In the genomic region with DNA sequence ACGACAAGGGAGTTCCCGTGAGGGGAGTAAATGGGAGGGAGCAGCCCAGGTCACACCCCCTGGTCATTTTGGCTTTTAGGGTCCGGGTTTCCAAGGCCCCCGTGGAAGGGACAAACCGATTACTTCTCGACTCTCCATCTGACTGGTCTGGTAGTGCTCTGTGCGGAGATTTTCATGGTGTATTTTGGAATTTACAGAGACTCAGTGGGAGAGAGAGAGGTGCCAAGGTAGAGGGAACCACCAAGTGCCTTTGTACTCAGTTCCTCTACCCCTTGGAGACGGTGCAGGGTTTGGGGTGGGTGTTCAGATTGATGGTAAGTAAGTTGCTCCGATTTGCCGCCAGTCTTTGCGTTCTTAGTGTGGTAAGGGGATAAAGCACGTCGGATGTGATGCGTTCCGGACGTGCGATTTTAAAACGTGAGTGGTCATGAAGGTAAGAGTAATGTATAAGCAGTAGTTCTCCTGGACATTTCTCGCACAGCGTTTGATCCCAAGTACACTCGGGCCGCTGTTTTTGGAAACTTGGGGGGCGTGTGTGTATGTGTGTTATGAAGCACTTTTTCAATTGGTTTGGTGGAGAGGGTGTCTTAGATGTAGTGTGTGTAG, we compare ENCODE assay signal across 8 cellular contexts. TPM values are rescaled to one million over a fixed set of nuclear protein-coding genes. Genes with fewer than 3 reads are reported as not detected.
DNase-seq lines count a peak whose midpoint lies in the region; ATAC-seq, FAIRE-seq and TF ChIP-seq lines count a peak whose summit lies in the region.

No MANE protein-coding gene starts in this region.

- DNase-seq in GM18507 (ENCODE audit: extremely low spot score, insufficient read length, low read depth) (no peak), SK-N-SH (peak; percentile 44), GM12878 (ENCODE audit: low read depth, low spot score) (no peak), inferior parietal cortex (ENCODE audit: extremely low spot score) (peak; percentile 18), 8988T (no peak)
- DNase-seq in stimulated activated CD4-positive, alpha-beta T cell treated with anti-CD3 and anti-CD28 coated beads, Interleukin-1b, Interleukin-23, amount 100 ng/mL, for 48 hours, result peak; percentile 44

- POLR2A ChIA-PET in SK-N-SH (lab: Yijun Ruan, JAX), result interaction anchor here (1.0 to 1.5 kb wide), 3 partner anchors 11 to 36 kb away, joined by 3 read pairs; no protein-coding TSS in a partner anchor
- POLR2A ChIA-PET in GM12878 (lab: Charles Lee), result interaction anchor here (1.0 to 2.7 kb wide), 5 partner anchors 8 to 791 kb away, joined by 3 to 12 read pairs (median 3); a partner anchor contains a TSS

- H3K9me3 ChIP-seq in SK-N-SH, result no peaks in the 10 kb centered on the region
- H3K9me3 ChIP-seq in GM12878 (replicated peaks; ENCODE audit: control insufficient read depth, insufficient read depth, low read length), result no peaks in the 10 kb centered on the region

- RAD21 ChIA-PET in GM12878 (lab: Charles Lee; ENCODE audit: unreplicated experiment), result interaction anchor here (1.0 to 1.5 kb wide), 2 partner anchors 11 to 64 kb away, joined by 3 to 8 read pairs; no protein-coding TSS in a partner anchor

- H3K4me2 ChIP-seq in SK-N-SH (peak overlapping the region; percentile 91), GM12878 (ENCODE audit: control insufficient read depth, insufficient read depth) (peak overlapping the region; percentile 85)

- H3K4me1 ChIP-seq in SK-N-SH (ENCODE audit: control insufficient read depth in 1 of 2, insufficient read depth in 2 of 2, low read depth in 1 of 2, low read length in 1 of 2) (peaks cover 6 to 35% of the 10 kb centered on the region in 2 experiments; a peak in 3 of 4 replicates), GM12878 (ENCODE audit: control insufficient read depth, insufficient read depth, low read length) (peaks cover 5% of the 10 kb centered on the region; the same call in 1 of the 2 replicates)

- CTCF ChIA-PET in SK-N-SH (lab: Yijun Ruan, JAX), result interaction anchor here (1.7 kb wide), 1 partner anchor 12 kb away, joined by 4 read pairs; no protein-coding TSS in a partner anchor
- CTCF ChIA-PET in GM12878 (lab: Yijun Ruan, JAX), result interaction anchor here (1.3 to 1.5 kb wide), 2 partner anchors 15 kb away, joined by 3 to 5 read pairs; no protein-coding TSS in a partner anchor

- TF ChIP-seq RAD21 in SK-N-SH (IDR thresholded peaks at IDR 0.05; ENCODE audit: low read length), result no peak
- no peak for TF ChIP-seq RAD21 in GM12878 (IDR thresholded peaks at IDR 0.05; ENCODE audit: insufficient read depth, low read depth, low read length)

- no peaks in the 10 kb centered on the region for H3K9me2 ChIP-seq in SK-N-SH

- peak; percentile 25 for ATAC-seq in HG03460 (IDR thresholded peaks at IDR 0.05; ENCODE audit: unreplicated experiment)
- peak; percentile 13 for ATAC-seq in GM12878

- FAIRE-seq in GM18507 (lab: Jason Lieb, UNC) (peak; percentile 54), GM12878 (lab: Jason Lieb, UNC) (no peak)

- H2AFZ ChIP-seq in SK-N-SH (ENCODE audit: low read depth) (peak overlapping the region; percentile 80), GM12878 (ENCODE audit: control insufficient read depth, low read depth, low read length) (peak overlapping the region; percentile 80)

- H3F3A ChIP-seq in SK-N-SH (replicated peaks; ENCODE audit: insufficient read depth), result peaks cover 10% of the 10 kb centered on the region

- TF ChIP-seq EP300 in SK-N-SH (IDR thresholded peaks at IDR 0.05; ENCODE audit: borderline replicate concordance in 1 of 2, low read depth in 1 of 2, low read length in 1 of 2), result no peak
- TF ChIP-seq EP300 in GM12878 (IDR thresholded peaks at IDR 0.05; ENCODE audit: borderline replicate concordance in 1 of 2, control insufficient read depth in 1 of 2, low read depth in 2 of 2, low read length in 2 of 2), result no peak

- SMC1A ChIA-PET in GM12878 (lab: Charles Lee; ENCODE audit: uncharacterized antibody, unreplicated experiment), result interaction anchor here (1.0 to 3.1 kb wide), 3 partner anchors 9 to 950 kb away, joined by 3 to 22 read pairs (median 3); no protein-coding TSS in a partner anchor

- in situ Hi-C loops in GM12878 (cut with MboI), result no loop called here

- H3K27me3 ChIP-seq in SK-N-SH (ENCODE audit: insufficient read depth) (no peaks in the 10 kb centered on the region), GM12878 (replicated peaks in 1 of 2; ENCODE audit: control insufficient read depth in 2 of 2, insufficient read depth in 2 of 2, low read length in 1 of 2) (no peaks in the 10 kb centered on the region)

- H3K79me2 ChIP-seq in SK-N-SH (ENCODE audit: insufficient read depth), result peaks cover 56% of the 10 kb centered on the region
- peaks cover 53% of the 10 kb centered on the region for H3K79me2 ChIP-seq in GM12878 (ENCODE audit: control insufficient read depth, insufficient read depth, low read length)

- no peaks in the 10 kb centered on the region for H3K36me3 ChIP-seq in SK-N-SH (replicated peaks in 1 of 2; ENCODE audit: control insufficient read depth in 1 of 2, insufficient read depth in 2 of 2, low read length in 1 of 2)
- H3K36me3 ChIP-seq in GM12878 (ENCODE audit: control insufficient read depth in 2 of 2, insufficient read depth in 2 of 2, low read length in 1 of 2), result no peaks in the 10 kb centered on the region

- WGBS in SK-N-SH (ENCODE audit: low lambda C conversion rate), result under 1% methylated on average over 23 of the region's 23 CpGs
- under 1% methylated on average over 23 of the region's 23 CpGs for WGBS in GM12878 (ENCODE audit: insufficient coverage, insufficient replicate concordance, low lambda C conversion rate, missing lambda C conversion rate)

- peak; percentile 3; the same call in 1 of the 2 replicates for TF ChIP-seq CTCF in 22Rv1 (IDR thresholded peaks at IDR 0.05)
- no peak for TF ChIP-seq CTCF in SK-N-SH (IDR thresholded peaks at IDR 0.05)
- no peak for TF ChIP-seq CTCF in GM12878 (IDR thresholded peaks at IDR 0.05 in 2 of 3, conservative IDR thresholded peaks at IDR 0.05 in 1 of 3; ENCODE audit: control insufficient read depth in 2 of 3, extremely low read depth in 1 of 3, insufficient read depth in 1 of 3, low read depth in 3 of 3, low read length in 3 of 3)

- H3K4me3 ChIP-seq in SK-N-SH (ENCODE audit: low read depth in 2 of 2, low read length in 1 of 2) (peak overlapping the region; percentile 95 to 97), GM12878 (peak overlapping the region; percentile 93)

- peaks cover 44% of the 10 kb centered on the region for H4K20me1 ChIP-seq in SK-N-SH (ENCODE audit: insufficient read depth)
- no peaks in the 10 kb centered on the region for H4K20me1 ChIP-seq in GM12878 (ENCODE audit: control insufficient read depth, insufficient read depth)

- H3K27ac ChIP-seq in 22Rv1 (peak overlapping the region; percentile 89), SK-N-SH (ENCODE audit: low read depth in 2 of 2, low read length in 1 of 2) (peak overlapping the region; percentile 86), GM12878 (ENCODE audit: control insufficient read depth, insufficient read depth) (peak overlapping the region; percentile 95)

- no peak for TF ChIP-seq POLR2A in GM12878 (IDR thresholded peaks at IDR 0.05; ENCODE audit: low read depth, low read length)

- BruUV-seq in GM12878 (replicated peaks; lab: Mats Ljungman, UMichigan), result no TSS peak

- intact Hi-C loops in GM12878 (cut with micrococcal nuclease; ENCODE audit: unreplicated experiment), result loop anchor here (5.0 kb wide), 1 partner anchor 1046 kb away; a partner anchor contains a TSS

- H3K9ac ChIP-seq in SK-N-SH (peak overlapping the region; percentile 94), GM12878 (ENCODE audit: control insufficient read depth, insufficient read depth, low read length) (peak overlapping the region; percentile 76)

TF ChIP-seq in GM12878, 131 proteins besides CTCF, POLR2A, EP300 and RAD21 (continues in another document):
- TF ChIP-seq FOXM1 (IDR thresholded peaks at IDR 0.05; ENCODE audit: low read depth, low read length) (no peak), RCOR1 (conservative IDR thresholded peaks at IDR 0.05; ENCODE audit: low read depth, low read length) (no peak)

RNA-seq across cellular contexts. Expression of a gene that starts 0.7 kb away (rescaled TPM):
- 5.4 and 7.6 TPM in 2 replicates for polyA plus RNA-seq in SK-N-SH (2012; rRNA removed)
- polyA plus RNA-seq in SK-N-SH (2012; cell fraction: cytosol; rRNA removed), result 8.6 and 9.9 TPM in 2 replicates
- 4.4 and 10.0 TPM in 2 replicates for polyA plus RNA-seq in SK-N-SH (2012; cell fraction: nucleus; rRNA removed)
- 95.0 and 95.3 TPM in 2 replicates for total RNA-seq in GM12878 (2013; cell fraction: nucleolus; rRNA removed)
- total RNA-seq in GM12878 (2014; rRNA removed), result 7.6 and 10.7 TPM in 2 replicates
- total RNA-seq in GM12878 (2014; rRNA removed; fragmentation: Illumina TruSeq; extraction: Trizol), result 13.5 TPM in 2 replicates
- total RNA-seq in GM12878 (2021), result 10.8 and 13.0 TPM in 2 replicates
- polyA plus RNA-seq in GM12878 (2011; ENCODE audit: low read depth), result 5.3 TPM
- 15.3 and 28.1 TPM in 2 replicates for polyA plus RNA-seq in GM12878 (2011; rRNA removed)
- 3.6 and 3.7 TPM in 2 replicates for polyA plus RNA-seq in GM12878 (2011; cell fraction: cytosol; rRNA removed)
- 21.5 and 24.0 TPM in 2 replicates for polyA plus RNA-seq in GM12878 (2011; cell fraction: nucleus; rRNA removed)
- 8.6 and 10.5 TPM in 2 replicates for polyA plus RNA-seq in GM12878 (2012)
- 10.6 and 13.8 TPM in 2 replicates for polyA plus RNA-seq in GM12878 (2014; fragmentation: Illumina TruSeq; extraction: Trizol)
- polyA plus RNA-seq in GM12878 (2014; fragmentation: Nextera tagmentation; extraction: Ambion mirVana), result 1 to 10 TPM; 1.7 to 2.6 TPM
- polyA plus RNA-seq in GM12878 (2014; rRNA removed), result 6.1 and 8.3 TPM in 2 replicates
- 1 to 10 TPM; 6.5 to 8.6 TPM for polyA plus RNA-seq in GM12878 (2016; fragmentation: Nextera tagmentation; extraction: Ambion mirVana)
- 22.3 and 24.7 TPM in 2 replicates for polyA minus RNA-seq in GM12878 (2011; rRNA and poly(A)+ RNA removed)
- polyA minus RNA-seq in GM12878 (2011; cell fraction: cytosol; rRNA and poly(A)+ RNA removed), result 13.8 and 16.5 TPM in 2 replicates
- polyA minus RNA-seq in GM12878 (2011; cell fraction: nucleus; rRNA and poly(A)+ RNA removed), result 23.5 and 46.6 TPM in 2 replicates

Comparison
In these comparisons a context has a peak if more than half of its experiments do, and no peak if none do; other contexts are left out.
1. DNase-seq: peak in SK-N-SH (single experiment), inferior parietal cortex (single experiment) and stimulated activated CD4-positive, alpha-beta T cell treated with anti-CD3 and anti-CD28 coated beads, Interleukin-1b, Interleukin-23, amount 100 ng/mL, for 48 hours (single experiment); none in GM18507 (single experiment), GM12878 (single experiment) and 8988T (single experiment).
2. Peak in every context shown above with its lines, with median percentiles within 50 percentile points of each other: H3K27ac ChIP-seq.